9 cellular contexts compared by ENCODE assay signal in the genomic region with DNA sequence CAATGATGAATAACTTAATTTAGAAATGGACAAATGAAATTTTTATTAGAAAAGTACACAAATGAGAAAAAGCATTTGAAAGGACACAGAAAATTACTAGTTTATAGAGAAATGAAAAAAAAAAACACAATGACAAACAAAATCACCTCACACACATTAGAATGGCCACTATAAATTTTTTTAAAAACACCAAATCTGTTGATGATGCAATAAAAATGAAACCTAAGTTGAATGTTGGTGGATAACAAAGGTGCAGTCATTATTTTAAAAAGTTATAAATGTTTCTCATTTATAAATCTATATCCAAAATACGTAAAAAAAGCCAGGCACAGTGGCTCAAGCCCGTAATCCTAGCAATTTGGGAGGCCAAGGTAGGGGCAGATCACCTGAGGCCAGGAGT. TPM values are rescaled to one million over a fixed set of nuclear protein-coding genes. Genes with fewer than 3 reads are reported as not detected.
"Had no signal": no experiment of that assay in that cellular context is flagged by ENCODE, and none has a peak within 500 bp of the region (broad histone marks: within the 10 kb centered on the region; RNA-seq: fewer than 3 reads in every experiment).

No MANE protein-coding gene starts in this region.

- H3K4me1 ChIP-seq: HAP-1 had no signal

- H2AFZ ChIP-seq: GM23248 had no signal

- H3K9ac ChIP-seq: GM23248 had no signal

- H3K27ac ChIP-seq: GM23248, HL-60 had no signal

- ATAC-seq: HCT116 had no signal

- DNase-seq: GM23248, GOT3, H7, HFFc6, KG1 had no signal

- H3K4me3 ChIP-seq: GM23248, HAP-1 had no signal

- H3K36me3 ChIP-seq: HAP-1 had no signal

- H3K9me3 ChIP-seq: HAP-1 had no signal

RNA-seq across cellular contexts. Expression of gene ZNF626, which starts 20.8 kb away (rescaled TPM):
- total RNA-seq: H7, HT1080 had no signal
